In genomic region chr22:41683052-41683451, GRCh38 we compare ENCODE assay signal across 8 cellular contexts. TPM values are rescaled to one million over a fixed set of nuclear protein-coding genes. Genes with fewer than 3 reads are reported as not detected.
DNase-seq lines count a peak whose midpoint lies in the region; ATAC-seq and TF ChIP-seq lines count a peak whose summit lies in the region.

No MANE protein-coding gene starts in this region.

- H3K27me3 ChIP-seq in DND-41 (ENCODE audit: insufficient read depth, low read length, poor library complexity) (no peaks in the 10 kb centered on the region), Peyer's patch (no peaks in the 10 kb centered on the region), trophoblast cell (ENCODE audit: insufficient read depth, low read length) (no peaks in the 10 kb centered on the region)

- peak overlapping the region; percentile 58 for H3K4ac ChIP-seq in trophoblast cell (ENCODE audit: low read depth, low read length)

- no CpG with 5 or more reads among the region's 9 CpGs for WGBS in trophoblast cell (ENCODE audit: extremely low coverage, insufficient coverage, insufficient read length)

- H3K4me2 ChIP-seq in DND-41 (ENCODE audit: insufficient read depth, low read length) (peak overlapping the region; percentile 86), trophoblast cell (ENCODE audit: low read length) (peak overlapping the region; percentile 60)

- peaks cover 1% of the 10 kb centered on the region for H3K79me1 ChIP-seq in trophoblast cell (ENCODE audit: low read length)

- no peak overlapping the region for H2BK5ac ChIP-seq in trophoblast cell (ENCODE audit: low read depth, low read length, poor library complexity)

- no peaks in the 10 kb centered on the region for H3K9me3 ChIP-seq in DND-41 (ENCODE audit: insufficient read depth, low read length, severe bottlenecking)
- no peaks in the 10 kb centered on the region for H3K9me3 ChIP-seq in Peyer's patch
- no peaks in the 10 kb centered on the region for H3K9me3 ChIP-seq in trophoblast cell (ENCODE audit: insufficient read depth, low read depth, low read length)
- H3K9me3 ChIP-seq in mucosa of descending colon = no peaks in the 10 kb centered on the region

- no peak overlapping the region for H4K12ac ChIP-seq in trophoblast cell (ENCODE audit: low read depth, low read length)

- H3K36me3 ChIP-seq in DND-41 (ENCODE audit: insufficient read depth, low read length) (peaks cover 37% of the 10 kb centered on the region), Peyer's patch (peaks cover 0 to 24% (median 0%) of the 10 kb centered on the region in 3 donors), trophoblast cell (ENCODE audit: control insufficient read depth in 1 of 2, insufficient read depth in 2 of 2, low read length in 2 of 2) (peaks cover 10 to 19% of the 10 kb centered on the region in 2 experiments), mucosa of descending colon (ENCODE audit: low read depth) (no peaks in the 10 kb centered on the region)

- H4K91ac ChIP-seq in trophoblast cell (ENCODE audit: low read depth, low read length) = no peak overlapping the region

- H2BK120ac ChIP-seq in trophoblast cell (ENCODE audit: insufficient read depth, low read length, poor library complexity) = no peak overlapping the region

- ATAC-seq in DND-41 (ENCODE audit: insufficient read depth, low read depth) (no peak), mucosa of descending colon (no peak), GM18511 (IDR thresholded peaks at IDR 0.05; ENCODE audit: unreplicated experiment) (no peak)

- H4K8ac ChIP-seq in trophoblast cell (ENCODE audit: low read depth, low read length) = peak overlapping the region; percentile 16

- no peak overlapping the region for H3K14ac ChIP-seq in trophoblast cell (ENCODE audit: low read length)

- H2BK12ac ChIP-seq in trophoblast cell (ENCODE audit: low read length) = no peak overlapping the region

- H3K18ac ChIP-seq in trophoblast cell (ENCODE audit: low read length) = no peak overlapping the region

- no peak overlapping the region for H2AFZ ChIP-seq in DND-41 (ENCODE audit: low read depth, low read length)
- H2AFZ ChIP-seq in trophoblast cell (ENCODE audit: insufficient read depth, low read length, poor library complexity) = no peak overlapping the region

- H3K9ac ChIP-seq in DND-41 (ENCODE audit: low read depth, low read length) = peak overlapping the region; percentile 65
- H3K9ac ChIP-seq in trophoblast cell (ENCODE audit: low read length) = no peak overlapping the region

- peaks cover 99% of the 10 kb centered on the region for H3K79me2 ChIP-seq in DND-41 (ENCODE audit: insufficient read depth, low read length)
- H3K79me2 ChIP-seq in trophoblast cell (ENCODE audit: control insufficient read depth, insufficient read depth, low read length, poor library complexity) = peaks cover 10% of the 10 kb centered on the region

- H4K20me1 ChIP-seq in DND-41 (ENCODE audit: insufficient read depth, low read length) = peaks cover 57% of the 10 kb centered on the region

- TF ChIP-seq POLR2A in Peyer's patch (IDR thresholded peaks at IDR 0.05) = no peak

- TF ChIP-seq CTCF in DND-41 (IDR thresholded peaks at IDR 0.05; ENCODE audit: borderline replicate concordance, extremely low read depth, low read length, poor library complexity, severe bottlenecking) = no peak
- no peak for TF ChIP-seq CTCF in Peyer's patch (IDR thresholded peaks at IDR 0.05)
- TF ChIP-seq CTCF in mucosa of descending colon (IDR thresholded peaks at IDR 0.05) = no peak

- DNase-seq in DND-41 (no peak), Peyer's patch (no peak), epithelial cell of prostate (ENCODE audit: low read depth, low spot score) (no peak), trophoblast cell (no peak), NCI-H82 treated with DMSO at 0.1 percent for 48 hours (lab: John Stamatoyannopoulos, UW; ENCODE audit: unreplicated experiment) (no peak), mucosa of descending colon (no peak)
- no peak for DNase-seq in activated CD4-positive, alpha-beta T cell treated with anti-CD3 and anti-CD28 coated beads for 1 hour

- peaks cover 49% of the 10 kb centered on the region for H3K4me1 ChIP-seq in DND-41 (ENCODE audit: insufficient read depth, low read length)
- H3K4me1 ChIP-seq in Peyer's patch = peaks cover 0 to 13% (median 5%) of the 10 kb centered on the region in 4 donors
- peaks cover 0 to 7% of the 10 kb centered on the region in 2 experiments for H3K4me1 ChIP-seq in trophoblast cell (ENCODE audit: control insufficient read depth in 1 of 2, insufficient read depth in 2 of 2, low read length in 2 of 2)
- peaks cover 12% of the 10 kb centered on the region for H3K4me1 ChIP-seq in mucosa of descending colon (ENCODE audit: low read depth)

- intact Hi-C loops in mucosa of descending colon (cut with DNase I, micrococcal nuclease) = no loop called here

- H3K27ac ChIP-seq in DND-41 (ENCODE audit: low read length) = peak overlapping the region; percentile 36; the same call in 1 of the 2 replicates
- peak overlapping the region; percentile 79 to 91 (median 82) for H3K27ac ChIP-seq in Peyer's patch
- peak overlapping the region; percentile 78 for H3K27ac ChIP-seq in epithelial cell of prostate
- no peak overlapping the region for H3K27ac ChIP-seq in trophoblast cell (ENCODE audit: low read depth, low read length)

- H2AK5ac ChIP-seq in trophoblast cell (ENCODE audit: low read length) = no peak overlapping the region

- H3K23ac ChIP-seq in trophoblast cell (ENCODE audit: low read length) = no peak overlapping the region

- H3K4me3 ChIP-seq in DND-41 (ENCODE audit: low read depth in 1 of 2, low read length in 2 of 2) = peak overlapping the region; percentile 68 to 82; a peak in 3 of 4 replicates
- H3K4me3 ChIP-seq in Peyer's patch = peak overlapping the region in 3 of 4 donors; percentile 59 to 70 (median 67)
- no peak overlapping the region for H3K4me3 ChIP-seq in trophoblast cell (ENCODE audit: low read depth, low read length)
- no peak overlapping the region for H3K4me3 ChIP-seq in mucosa of descending colon

RNA-seq across cellular contexts. Expression of gene SNU13, which starts 5.6 kb away (rescaled TPM):
- total RNA-seq in Peyer's patch = 10 to 100 TPM; 51.5 to 87.5 (median 58.6) TPM
- polyA plus RNA-seq in trophoblast cell (2013) = 142 and 148 TPM in 2 replicates
- 10 to 100 TPM; 92.4 to 98.1 (median 97.9) TPM for total RNA-seq in mucosa of descending colon

RNA-seq across cellular contexts. Expression of gene MEI1, which starts 16.3 kb away (rescaled TPM):
- total RNA-seq in Peyer's patch = 10 to 100 TPM in 2 of 4 donors, 1 to 10 TPM in 2; 1.1 to 20.6 (median 11.7) TPM
- 0.08 and 0.32 TPM in 2 replicates for polyA plus RNA-seq in trophoblast cell (2013)
- 1 to 10 TPM; 1.4 to 6.4 (median 1.8) TPM for total RNA-seq in mucosa of descending colon

Comparison
In these comparisons a context has a peak if more than half of its experiments do, and no peak if none do; other contexts are left out.
1. H3K4me3 ChIP-seq: peak in DND-41 (2 of 2) and Peyer's patch (3 of 4); none in trophoblast cell (single experiment) and mucosa of descending colon (single experiment).